In genomic region chr17:82020874-82021727, GRCh38 we compare ENCODE assay signal across 8 cellular contexts. TPM values are rescaled to one million over a fixed set of nuclear protein-coding genes. Genes with fewer than 3 reads are reported as not detected.
DNase-seq lines count a peak whose midpoint lies in the region; FAIRE-seq and TF ChIP-seq lines count a peak whose summit lies in the region.

No MANE protein-coding gene starts in this region.

- TF ChIP-seq POLR2A in GM12892 (IDR thresholded peaks at IDR 0.05; ENCODE audit: low read depth, low read length): no peak
- no peak for TF ChIP-seq POLR2A in transverse colon (IDR thresholded peaks at IDR 0.05)

- 33% methylated on average over 19 of the region's 27 CpGs; no CpG with 5 or more reads in 1 of the 2 donors for WGBS in transverse colon (ENCODE audit: low coverage in 1 of 2), 2 donors

- FAIRE-seq in GM12892 (lab: Jason Lieb, UNC): peak; percentile 90

- H3K36me3 ChIP-seq in mucosa of rectum (ENCODE audit: control insufficient read depth in 2 of 2, insufficient read depth in 2 of 2, low read length in 2 of 2): peaks cover 0 to 3% of the 10 kb centered on the region in 2 donors
- no peaks in the 10 kb centered on the region for H3K36me3 ChIP-seq in transverse colon

- no peak for TF ChIP-seq EP300 in transverse colon (IDR thresholded peaks at IDR 0.05; ENCODE audit: low read depth)

- intact Hi-C loops in transverse colon (cut with DNase I; ENCODE audit: low total_unique reads): loop anchor here (2.0 kb wide), 1 partner anchor 62 kb away; no protein-coding TSS in a partner anchor

- H3K27me3 ChIP-seq in mucosa of rectum (ENCODE audit: control insufficient read depth in 2 of 2, insufficient read depth in 2 of 2, low read length in 2 of 2) (no peaks in the 10 kb centered on the region), transverse colon (no peaks in the 10 kb centered on the region)

- H3K27ac ChIP-seq in mucosa of rectum (ENCODE audit: low read depth in 2 of 2, low read length in 2 of 2) (peak overlapping the region; percentile 76 to 81), transverse colon (peak overlapping the region; percentile 82 to 89 (median 84))

- H3K9ac ChIP-seq in mucosa of rectum (ENCODE audit: low read depth in 1 of 2, low read length in 2 of 2): peak overlapping the region; percentile 84 to 92

- DNase-seq in AG09309 (ENCODE audit: low read depth): peak; percentile 42
- DNase-seq in GM12892 (ENCODE audit: insufficient read length): no peak
- DNase-seq in NCI-H748 (lab: John Stamatoyannopoulos, UW; ENCODE audit: unreplicated experiment): peak; percentile 67
- DNase-seq in activated CD8-positive, alpha-beta memory T cell treated with anti-CD3 and anti-CD28 coated beads, Interleukin-2, amount 50 U/mL, for 48 hours: peak; percentile 75
- peak; percentile 22 for DNase-seq in epithelial cell of proximal tubule (ENCODE audit: low read depth)
- peak; percentile 80 for DNase-seq in transverse colon
- DNase-seq in NCI-H128 (lab: John Stamatoyannopoulos, UW; ENCODE audit: unreplicated experiment): no peak

- peak; percentile 89 for TF ChIP-seq CTCF in AG09309 (IDR thresholded peaks at IDR 0.05; ENCODE audit: control insufficient read depth, insufficient read depth, low read depth, low read length, missing control alignments)
- peak; percentile 84 for TF ChIP-seq CTCF in epithelial cell of proximal tubule (conservative IDR thresholded peaks at IDR 0.05; ENCODE audit: low read depth, low read length)
- TF ChIP-seq CTCF in transverse colon (IDR thresholded peaks at IDR 0.05): peak; percentile 59 to 87 (median 75)

- H3K4me1 ChIP-seq in mucosa of rectum (ENCODE audit: control insufficient read depth in 2 of 2, insufficient read depth in 2 of 2, low read length in 2 of 2) (peaks cover 23% of the 10 kb centered on the region in 2 donors), transverse colon (peaks cover 20 to 42% (median 34%) of the 10 kb centered on the region in 4 donors)

- H3K4me3 ChIP-seq in AG09309 (ENCODE audit: control insufficient read depth, low read depth, low read length) (peak overlapping the region; percentile 77), epithelial cell of proximal tubule (ENCODE audit: low read depth, low read length) (peak overlapping the region; percentile 91), mucosa of rectum (ENCODE audit: low read length in 2 of 2) (peak overlapping the region; percentile 85 to 90), transverse colon (peak overlapping the region in 2 of 4 donors; percentile 71 to 95)

- in situ Hi-C loops in transverse colon (cut with MboI; ENCODE audit: low pct_ligation_motif_present in 1 of 4, low pct_unique_long_range_greater_than_20kb in 1 of 4, low sequenced_read_pairs in 3 of 4): no loop called here

- H3K9me3 ChIP-seq in mucosa of rectum (ENCODE audit: control insufficient read depth in 2 of 2, low read length in 2 of 2) (no peaks in the 10 kb centered on the region), transverse colon (no peaks in the 10 kb centered on the region)

RNA-seq across cellular contexts. Expression of gene CENPX, which starts 1.6 kb away (rescaled TPM):
- polyA plus RNA-seq in GM12892 (2012; ENCODE audit: missing spikeins): 67.6 TPM
- total RNA-seq in epithelial cell of proximal tubule (158 and 228 TPM in 2 replicates), transverse colon (100 to 1,000 TPM in 2 of 4 donors, 10 to 100 TPM in 2; 85.4 to 131 (median 104) TPM)

RNA-seq across cellular contexts. Expression of gene LRRC45, which starts 2.0 kb away (rescaled TPM):
- polyA plus RNA-seq in GM12892 (2012; ENCODE audit: missing spikeins): 10.8 TPM
- total RNA-seq in epithelial cell of proximal tubule (44.5 and 44.6 TPM in 2 replicates), transverse colon (10 to 100 TPM; 12.7 to 40.6 (median 23.5) TPM)

RNA-seq across cellular contexts. Expression of gene RAC3, which starts 10.4 kb away (rescaled TPM):
- 2.2 TPM for polyA plus RNA-seq in GM12892 (2012; ENCODE audit: missing spikeins)
- 52.9 and 60.0 TPM in 2 replicates for total RNA-seq in epithelial cell of proximal tubule
- total RNA-seq in transverse colon: 10 to 100 TPM in 1 of 4 donors, 1 to 10 TPM in 3; 2.6 to 11.1 (median 5.0) TPM

RNA-seq across cellular contexts. Expression of gene DCXR, which starts 16.4 kb away (rescaled TPM):
- 55.0 TPM for polyA plus RNA-seq in GM12892 (2012; ENCODE audit: missing spikeins)
- total RNA-seq in epithelial cell of proximal tubule: 85.4 and 93.1 TPM in 2 replicates
- 100 to 1,000 TPM in 1 of 4 donors, 10 to 100 TPM in 3; 49.4 to 117 (median 71.3) TPM for total RNA-seq in transverse colon

RNA-seq across cellular contexts. Expression of gene RFNG, which starts 30.5 kb away (rescaled TPM):
- polyA plus RNA-seq in GM12892 (2012; ENCODE audit: missing spikeins): 7.1 TPM
- 35.8 and 38.8 TPM in 2 replicates for total RNA-seq in epithelial cell of proximal tubule
- 10 to 100 TPM; 33.2 to 92.0 (median 48.8) TPM for total RNA-seq in transverse colon

Comparison
In these comparisons a context has a peak if more than half of its experiments do, and no peak if none do; other contexts are left out.
1. DNase-seq: peak in AG09309 (single experiment), NCI-H748 (single experiment), activated CD8-positive, alpha-beta memory T cell treated with anti-CD3 and anti-CD28 coated beads, Interleukin-2, amount 50 U/mL, for 48 hours (single experiment), epithelial cell of proximal tubule (single experiment) and transverse colon (single experiment); none in GM12892 (single experiment) and NCI-H128 (single experiment).
2. Peak in every context shown above with its lines, with median percentiles within 50 percentile points of each other: CTCF ChIP-seq.